17 cellular contexts compared by ENCODE assay signal in genomic region chr3:29581311-29581710, GRCh38.
"Had no signal": no experiment of that assay in that cellular context is flagged by ENCODE, and none has a peak within 500 bp of the region (broad histone marks: within the 10 kb centered on the region; RNA-seq: fewer than 3 reads in every experiment).

No MANE protein-coding gene starts in this region.

- H3K27me3 Mint-ChIP-seq: T-cell had no signal

- H3K4me3 Mint-ChIP-seq: activated naive CD4-positive, alpha-beta T cell treated with anti-CD3 and anti-CD28 coated beads, Interleukin-2, amount 50 U/mL, for 24 hours; immature natural killer cell; naive B cell; T-cell; T-helper 2 cell treated with Interferon-gamma antibody and Interleukin-4, amounts not matched to agents 5 μg/mL and 100 μg/mL, for 36 hours had no signal

- H3K27ac ChIP-seq: esophagus squamous epithelium, lower lobe of right lung, thoracic aorta, upper lobe of left lung had no signal

- H3K4me3 ChIP-seq: esophagus squamous epithelium, lower lobe of right lung, thoracic aorta, upper lobe of left lung had no signal

- H3K9me3 Mint-ChIP-seq: activated naive CD4-positive, alpha-beta T cell treated with anti-CD3 and anti-CD28 coated beads, Interleukin-2, amount 50 U/mL, for 24 hours; T-helper 2 cell treated with Interferon-gamma antibody and Interleukin-4, amounts not matched to agents 5 μg/mL and 100 μg/mL, for 36 hours had no signal

- H3K36me3 Mint-ChIP-seq: activated naive CD4-positive, alpha-beta T cell treated with anti-CD3 and anti-CD28 coated beads, Interleukin-2, amount 50 U/mL, for 24 hours; immature natural killer cell; naive B cell; T-cell had no signal

- H3K27ac Mint-ChIP-seq: activated naive CD4-positive, alpha-beta T cell treated with anti-CD3 and anti-CD28 coated beads, Interleukin-2, amount 50 U/mL, for 24 hours; immature natural killer cell; T-cell; T-helper 2 cell treated with Interferon-gamma antibody and Interleukin-4, amounts not matched to agents 5 μg/mL and 100 μg/mL, for 36 hours had no signal

- H3K4me1 ChIP-seq: lower lobe of right lung had no signal

- H3K4me1 Mint-ChIP-seq: activated naive CD4-positive, alpha-beta T cell treated with anti-CD3 and anti-CD28 coated beads, Interleukin-2, amount 50 U/mL, for 24 hours; immature natural killer cell; naive B cell; T-cell had no signal

- H3K36me3 ChIP-seq: esophagus squamous epithelium, lower lobe of right lung, thoracic aorta, upper lobe of left lung had no signal

- H3K27me3 ChIP-seq: esophagus squamous epithelium, upper lobe of left lung had no signal

- DNase-seq: activated CD4-positive, alpha-beta T cell treated with anti-CD3 and anti-CD28 coated beads for 1 hour; activated CD4-positive, alpha-beta T cell treated with anti-CD3 and anti-CD28 coated beads, Interleukin-2, amount 50 U/mL, for 1 hour; activated gamma-delta T cell treated with Interleukin-2 at 50 U/mL for 16 hours; activated T-cell treated with anti-CD3 and anti-CD28 coated beads, Interleukin-2, amount 50 U/mL, for 1 hour; aorta; central memory CD4-positive, alpha-beta T cell; esophagus squamous epithelium; immature natural killer cell; lower lobe of right lung; naive B cell; stimulated activated CD4-positive, alpha-beta T cell treated with anti-CD3 and anti-CD28 coated beads, Interleukin-4, amount 100 ng/mL, for 24 hours; stimulated activated naive CD4-positive, alpha-beta T cell treated with Interleukin-2 at 50 U/mL for 16 hours; T-cell; upper lobe of left lung had no signal

- H3K9me3 ChIP-seq: esophagus squamous epithelium, lower lobe of right lung, thoracic aorta, upper lobe of left lung had no signal
